ENCODE assay signal across 9 cellular contexts in the genomic region with DNA sequence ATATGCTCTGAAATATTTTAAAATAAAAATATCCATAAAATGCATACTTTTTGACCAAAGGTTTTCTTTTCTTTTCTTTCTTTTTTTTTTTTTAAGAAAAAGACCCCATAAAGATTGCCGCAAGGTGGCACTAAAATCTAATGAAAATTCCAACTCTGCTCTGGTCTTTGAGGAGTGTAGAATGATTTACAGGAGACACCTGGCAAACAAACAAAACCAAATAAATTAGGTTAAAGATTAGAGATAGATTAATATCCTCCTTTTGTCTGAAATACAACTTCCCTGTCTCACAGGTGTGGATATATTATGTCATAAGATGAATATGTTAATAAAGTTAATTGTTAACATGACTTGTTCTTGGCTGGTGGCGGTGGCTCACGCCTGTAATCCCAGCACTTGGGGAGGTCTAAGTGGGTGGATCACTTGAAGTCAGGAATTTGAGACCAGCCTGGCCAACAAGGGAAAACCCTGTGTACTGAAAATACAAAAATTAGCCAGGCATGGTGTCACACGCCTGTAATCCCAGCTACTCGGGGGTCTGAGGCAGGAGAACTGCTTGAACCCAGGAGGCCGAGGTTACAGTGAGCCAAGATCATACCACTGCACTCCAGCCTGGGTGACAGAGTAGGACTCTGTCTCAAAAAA. TPM values are rescaled to one million over a fixed set of nuclear protein-coding genes. Genes with fewer than 3 reads are reported as not detected.
DNase-seq lines count a peak whose midpoint lies in the region; ATAC-seq and TF ChIP-seq lines count a peak whose summit lies in the region.
"Had no signal": no experiment of that assay in that cellular context is flagged by ENCODE, and none has a peak within 500 bp of the region (broad histone marks: within the 10 kb centered on the region; RNA-seq: fewer than 3 reads in every experiment).

No MANE protein-coding gene starts in this region.

- H3K9ac ChIP-seq in colonic mucosa (ENCODE audit: low read depth in 2 of 2, low read length in 2 of 2) (peak overlapping the region in 1 of 2 donors; percentile 26), muscle layer of colon (ENCODE audit: low read length) (peak overlapping the region; percentile 39)

- H3K36me3 ChIP-seq in A673 (ENCODE audit: insufficient read depth, low read length, poor library complexity, severe bottlenecking), result no peaks in the 10 kb centered on the region
- H3K36me3 ChIP-seq in colonic mucosa, result no peaks in the 10 kb centered on the region
- peaks cover 9% of the 10 kb centered on the region for H3K36me3 ChIP-seq in muscle layer of colon (ENCODE audit: insufficient read depth, low read length)

- H3K27ac ChIP-seq in A673 (ENCODE audit: low read depth, low read length, poor library complexity, severe bottlenecking), result no peak overlapping the region
- H3K27ac ChIP-seq in colonic mucosa, result peak overlapping the region; percentile 63
- peak overlapping the region; percentile 79 for H3K27ac ChIP-seq in muscle layer of colon (ENCODE audit: low read depth, low read length)
- H3K27ac ChIP-seq: HL-60 had no signal

- POLR2A ChIA-PET in A673 (lab: Charles Lee; ENCODE audit: low non-redundant PET) (no interaction called here), GM10248 (lab: Yijun Ruan, JAX) (no interaction called here)

- TF ChIP-seq CTCF in A673 (conservative IDR thresholded peaks at IDR 0.05; ENCODE audit: low read depth, low read length), result peak; percentile 69
- peak; percentile 22 for TF ChIP-seq CTCF in GM10248 (IDR thresholded peaks at IDR 0.05; ENCODE audit: control extremely low read depth, extremely low read depth, low read depth, missing control alignments)
- peak; percentile 50 for TF ChIP-seq CTCF in colonic mucosa (IDR thresholded peaks at IDR 0.05)

- no TSS peak for BruUV-seq in A673 (replicated peaks; lab: Mats Ljungman, UMichigan)

- CTCF ChIA-PET in A673 (lab: Charles Lee), result no interaction called here
- CTCF ChIA-PET in GM10248 (lab: Yijun Ruan, JAX), result interaction anchor here (0.9 to 4.8 kb wide), 13 partner anchors 32 to 218 kb away, joined by 3 to 86 read pairs (median 4); partner anchors contain the start of gene HS1BP3

- H3K27me3 ChIP-seq in A673 (replicated peaks; ENCODE audit: insufficient read depth, low read depth, low read length, poor library complexity) (no peaks in the 10 kb centered on the region), colonic mucosa (no peaks in the 10 kb centered on the region), muscle layer of colon (ENCODE audit: control insufficient read depth in 1 of 2, insufficient read depth in 2 of 2, low read length in 2 of 2) (no peaks in the 10 kb centered on the region)

- H3K4me3 ChIP-seq in A673 (ENCODE audit: low read depth, low read length, poor library complexity, severe bottlenecking) (no peak overlapping the region), colonic mucosa (no peak overlapping the region), muscle layer of colon (ENCODE audit: low read depth in 1 of 2, low read length in 2 of 2) (no peak overlapping the region)

- intact Hi-C loops in A673 (cut with micrococcal nuclease; ENCODE audit: unreplicated experiment), result loop anchor here (1.0 to 2.0 kb wide), 2 partner anchors 192 to 199 kb away; no protein-coding TSS in a partner anchor
- intact Hi-C loops in colonic mucosa (cut with DNase I), result loop anchor here (2.0 kb wide), 1 partner anchor 195 kb away; no protein-coding TSS in a partner anchor

- H3K9me3 ChIP-seq in A673 (ENCODE audit: low read depth, low read length, poor library complexity, severe bottlenecking) (no peaks in the 10 kb centered on the region), colonic mucosa (no peaks in the 10 kb centered on the region), muscle layer of colon (ENCODE audit: low read length) (no peaks in the 10 kb centered on the region)

- H3K4me1 ChIP-seq in A673 (ENCODE audit: insufficient read depth, low read length, poor library complexity, severe bottlenecking) (no peaks in the 10 kb centered on the region), colonic mucosa (peaks cover 5% of the 10 kb centered on the region), muscle layer of colon (ENCODE audit: insufficient read depth, low read length) (peaks cover 23% of the 10 kb centered on the region)

- ATAC-seq in HG03442 (IDR thresholded peaks at IDR 0.05; ENCODE audit: unreplicated experiment), result no peak

- peak; percentile 64 for DNase-seq in A673 (ENCODE audit: low spot score)
- peak; percentile 44 for DNase-seq in GM10248 (ENCODE audit: extremely low spot score)
- peak; percentile 62 for DNase-seq in NCI-H524 treated with DMSO at 0.1 percent for 48 hours (lab: John Stamatoyannopoulos, UW)
- peak; percentile 52 for DNase-seq in colonic mucosa
- no peak for DNase-seq in hepatic stellate cell (ENCODE audit: low spot score)
- DNase-seq in HPDE6-E6E7 (ENCODE audit: extremely low spot score), result no peak

RNA-seq across cellular contexts. Expression of gene RHOB, which starts 3.5 kb away (rescaled TPM):
- total RNA-seq in A673 (2021), result 24.1 and 31.5 TPM in 2 replicates
- total RNA-seq in colonic mucosa, result 100 to 1,000 TPM in 1 of 2 donors, 10 to 100 TPM in 1; 77.5 to 165 TPM

Comparison
In these comparisons a context has a peak if more than half of its experiments do, and no peak if none do; other contexts are left out.
1. DNase-seq: peak in A673 (single experiment), GM10248 (single experiment), NCI-H524 treated with DMSO at 0.1 percent for 48 hours (single experiment) and colonic mucosa (single experiment); none in hepatic stellate cell (single experiment) and HPDE6-E6E7 (single experiment).
2. Peak in every context shown above with its lines, with median percentiles within 50 percentile points of each other: CTCF ChIP-seq.